ENCODE assay signal across 14 cellular contexts in the genomic region with DNA sequence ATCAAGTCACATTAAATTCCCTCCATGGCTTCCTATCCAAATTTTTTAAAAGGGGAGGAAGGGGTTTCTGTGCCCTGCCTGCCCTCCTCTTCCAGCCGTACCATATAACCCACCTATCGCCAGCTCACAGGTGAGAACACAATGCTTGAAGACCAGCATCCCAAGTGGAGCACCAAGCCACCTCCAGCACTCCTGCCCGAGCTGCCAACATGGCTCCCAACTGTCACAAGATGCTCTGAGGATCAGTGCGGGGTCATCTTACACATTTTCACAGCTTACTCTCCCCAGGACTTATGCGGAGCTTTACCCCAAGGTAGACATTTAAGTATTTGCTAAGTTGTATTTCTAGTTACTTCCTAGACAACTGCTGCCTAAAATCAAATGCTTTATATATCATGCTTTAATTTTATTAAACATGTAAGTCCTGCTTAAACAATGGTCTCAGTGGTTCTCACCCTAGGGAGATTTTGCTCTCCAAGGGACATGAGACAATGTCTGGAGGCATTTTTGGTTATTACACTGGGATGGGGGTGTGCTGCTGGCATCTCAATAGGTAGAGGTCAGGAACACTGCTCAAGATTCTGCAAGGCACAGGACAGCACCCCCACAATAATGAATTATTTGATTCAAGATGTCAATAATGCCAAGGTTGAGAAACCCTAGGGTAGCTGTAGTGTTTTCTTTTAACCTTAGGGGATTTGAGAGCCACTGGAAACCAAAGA. TPM values are rescaled to one million over a fixed set of nuclear protein-coding genes. Genes with fewer than 3 reads are reported as not detected.
DNase-seq lines count a peak whose midpoint lies in the region; ATAC-seq, FAIRE-seq and TF ChIP-seq lines count a peak whose summit lies in the region.
"Had no signal": no experiment of that assay in that cellular context is flagged by ENCODE, and none has a peak within 500 bp of the region (broad histone marks: within the 10 kb centered on the region; RNA-seq: fewer than 3 reads in every experiment).

No MANE protein-coding gene starts in this region.

- intact Hi-C loops in CD8-positive, alpha-beta T cell (cut with DNase I, micrococcal nuclease) = no loop called here
- intact Hi-C loops in GM12878 (cut with micrococcal nuclease; ENCODE audit: unreplicated experiment) = loop anchor here (10.0 kb wide), 1 partner anchor 604 kb away; no protein-coding TSS in a partner anchor

- SMC1A ChIA-PET in GM12878 (lab: Charles Lee; ENCODE audit: uncharacterized antibody, unreplicated experiment) = interaction anchor here (1.0 to 1.6 kb wide), 2 partner anchors 276 to 390 kb away, joined by 3 to 7 read pairs; no protein-coding TSS in a partner anchor

- no peak overlapping the region for H3K4me3 ChIP-seq in CD8-positive, alpha-beta T cell (ENCODE audit: low read depth, low read length)
- no peak overlapping the region for H3K4me3 ChIP-seq in GM23338
- no peak overlapping the region for H3K4me3 ChIP-seq in GM12878

- TF ChIP-seq POLR2A in GM12878 (IDR thresholded peaks at IDR 0.05; ENCODE audit: low read depth, low read length) = no peak; the same call in none of the 2 replicates

- H3K27ac ChIP-seq in CD8-positive, alpha-beta T cell (ENCODE audit: low read depth, low read length) = no peak overlapping the region
- H3K27ac ChIP-seq in GM23338 (ENCODE audit: low read depth) (peak overlapping the region; percentile 35), GM12878 (ENCODE audit: control insufficient read depth, insufficient read depth) (no peak overlapping the region)

- CTCF ChIA-PET in CD8-positive, alpha-beta T cell (lab: Charles Lee) = interaction anchor here (0.6 to 1.5 kb wide), 2 partner anchors 198 to 221 kb away, joined by 3 read pairs; no protein-coding TSS in a partner anchor
- CTCF ChIA-PET in GM12878 (lab: Yijun Ruan, JAX) = interaction anchor here (1.1 to 1.6 kb wide), 2 partner anchors 15 to 226 kb away, joined by 3 read pairs; no protein-coding TSS in a partner anchor

- H3K79me2 ChIP-seq in GM23338 (replicated peaks; ENCODE audit: insufficient read depth) = no peaks in the 10 kb centered on the region
- H3K79me2 ChIP-seq in GM12878 (ENCODE audit: control insufficient read depth, insufficient read depth, low read length) = no peaks in the 10 kb centered on the region

- BruUV-seq in GM12878 (replicated peaks; lab: Mats Ljungman, UMichigan) = no TSS peak

- no peak for DNase-seq in CD8-positive, alpha-beta T cell
- DNase-seq in GM23338 (ENCODE audit: low spot score) (peak; percentile 41), GM12878 (ENCODE audit: low read depth, low spot score) (no peak), nephron progenitor cell (no peak), anterior cingulate cortex (lab: John Stamatoyannopoulos, UW) (no peak), GF-D8 (lab: John Stamatoyannopoulos, UW) (no peak), chondrocyte (ENCODE audit: low spot score) (no peak)
- DNase-seq: BE2C, DMS153, NCI-H1694, NCI-H345, NCI-H526 treated with DMSO at 0.1 percent for 48 hours had no signal

- H3K4me3 Mint-ChIP-seq in CD8-positive, alpha-beta T cell = no peak overlapping the region
- no peak overlapping the region for H3K4me3 Mint-ChIP-seq in GM23338
- no peak overlapping the region for H3K4me3 Mint-ChIP-seq in nephron progenitor cell
- no peak overlapping the region for H3K4me3 Mint-ChIP-seq in chondrocyte (ENCODE audit: unreplicated experiment)

- H3K4me1 Mint-ChIP-seq in CD8-positive, alpha-beta T cell (ENCODE audit: low read depth) = no peaks in the 10 kb centered on the region
- H3K4me1 Mint-ChIP-seq in GM23338 (peaks cover 9% of the 10 kb centered on the region; the same call in 2 of the 3 replicates), nephron progenitor cell (peaks cover 9% of the 10 kb centered on the region), chondrocyte (ENCODE audit: low read depth) (no peaks in the 10 kb centered on the region)

- H3K4me2 ChIP-seq in GM23338 = no peak overlapping the region
- no peak overlapping the region for H3K4me2 ChIP-seq in GM12878 (ENCODE audit: control insufficient read depth, insufficient read depth)

- no peaks in the 10 kb centered on the region for H3K27me3 ChIP-seq in CD8-positive, alpha-beta T cell (ENCODE audit: insufficient read depth, low read length)
- H3K27me3 ChIP-seq in GM23338 (ENCODE audit: insufficient read depth) (no peaks in the 10 kb centered on the region), GM12878 (replicated peaks in 1 of 2; ENCODE audit: control insufficient read depth in 2 of 2, insufficient read depth in 2 of 2, low read length in 1 of 2) (no peaks in the 10 kb centered on the region)
- H3K27me3 ChIP-seq: BE2C had no signal

- H3F3A ChIP-seq in GM23338 (replicated peaks; ENCODE audit: low read depth) = no peaks in the 10 kb centered on the region

- FAIRE-seq in GM12878 (lab: Jason Lieb, UNC) = no peak
- FAIRE-seq: GM18507, HTR-8/SVneo had no signal

- no peaks in the 10 kb centered on the region for H3K9me3 Mint-ChIP-seq in CD8-positive, alpha-beta T cell
- H3K9me3 Mint-ChIP-seq in GM23338 (no peaks in the 10 kb centered on the region), nephron progenitor cell (no peaks in the 10 kb centered on the region), chondrocyte (ENCODE audit: low read depth) (no peaks in the 10 kb centered on the region)

- in situ Hi-C loops in GM12878 (cut with MboI) = loop anchor here (25.0 kb wide), 1 partner anchor 602 kb away; the partner anchor contains the start of gene GTF3C3

- RAD21 ChIA-PET in GM12878 (lab: Charles Lee; ENCODE audit: unreplicated experiment) = interaction anchor here (1.6 kb wide), 1 partner anchor 389 kb away, joined by 4 read pairs; no protein-coding TSS in a partner anchor

- H3K9me2 ChIP-seq in GM23338 (ENCODE audit: insufficient read depth) = no peaks in the 10 kb centered on the region

- ATAC-seq in CD8-positive, alpha-beta T cell = no peak
- peak; percentile 71 for ATAC-seq in GM23338
- no peak for ATAC-seq in GM12878

- WGBS in GM12878 (ENCODE audit: insufficient coverage, insufficient replicate concordance, low lambda C conversion rate, missing lambda C conversion rate) = 96% methylated on average over 5 of the region's 5 CpGs

- POLR2A ChIA-PET in CD8-positive, alpha-beta T cell (lab: Charles Lee) = interaction anchor here (0.5 to 1.6 kb wide), 2 partner anchors 19 to 217 kb away, joined by 3 to 4 read pairs; no protein-coding TSS in a partner anchor
- POLR2A ChIA-PET in GM12878 (lab: Charles Lee) = interaction anchor here (0.5 kb wide), 1 partner anchor 288 kb away, joined by 3 read pairs; no protein-coding TSS in a partner anchor

- no peak for TF ChIP-seq RAD21 in GM12878 (IDR thresholded peaks at IDR 0.05; ENCODE audit: insufficient read depth, low read depth, low read length)

- H2AFZ ChIP-seq in GM23338 (no peak overlapping the region), GM12878 (ENCODE audit: control insufficient read depth, low read depth, low read length) (no peak overlapping the region)

- H3K27ac Mint-ChIP-seq in CD8-positive, alpha-beta T cell = peak overlapping the region; percentile 71
- H3K27ac Mint-ChIP-seq in GM23338 = no peak overlapping the region
- H3K27ac Mint-ChIP-seq in nephron progenitor cell = peak overlapping the region; percentile 11
- H3K27ac Mint-ChIP-seq in chondrocyte (ENCODE audit: unreplicated experiment) = no peak overlapping the region

- no peak for TF ChIP-seq CTCF in CD8-positive, alpha-beta T cell (IDR thresholded peaks at IDR 0.05)
- no peak for TF ChIP-seq CTCF in GM23338 (conservative IDR thresholded peaks at IDR 0.05; ENCODE audit: low read depth in 2 of 2)
- TF ChIP-seq CTCF in GM12878 (IDR thresholded peaks at IDR 0.05 in 2 of 3, conservative IDR thresholded peaks at IDR 0.05 in 1 of 3; ENCODE audit: control insufficient read depth in 2 of 3, extremely low read depth in 1 of 3, insufficient read depth in 1 of 3, low read depth in 3 of 3, low read length in 3 of 3) = no peak
- TF ChIP-seq CTCF in nephron progenitor cell (IDR thresholded peaks at IDR 0.05) = no peak
- TF ChIP-seq CTCF in chondrocyte (IDR thresholded peaks at IDR 0.05) = no peak

- H3K9ac ChIP-seq in GM12878 (ENCODE audit: control insufficient read depth, insufficient read depth, low read length) = no peak overlapping the region

- H3K36me3 Mint-ChIP-seq in CD8-positive, alpha-beta T cell = peaks cover 30% of the 10 kb centered on the region
- H3K36me3 Mint-ChIP-seq in GM23338 (ENCODE audit: low read depth) (peaks cover 29% of the 10 kb centered on the region; the same call in 2 of the 3 replicates), nephron progenitor cell (ENCODE audit: low read depth) (peaks cover 25% of the 10 kb centered on the region), chondrocyte (ENCODE audit: low read depth) (peaks cover 9% of the 10 kb centered on the region)

- peaks cover 2% of the 10 kb centered on the region; the same call in 1 of the 2 replicates for H4K20me1 ChIP-seq in GM23338 (replicated peaks; ENCODE audit: insufficient read depth)
- H4K20me1 ChIP-seq in GM12878 (ENCODE audit: control insufficient read depth, insufficient read depth) = no peaks in the 10 kb centered on the region

- no peaks in the 10 kb centered on the region for H3K27me3 Mint-ChIP-seq in CD8-positive, alpha-beta T cell (ENCODE audit: low read depth)
- H3K27me3 Mint-ChIP-seq in GM23338 (ENCODE audit: insufficient read depth, low read depth, poor library complexity) (no peaks in the 10 kb centered on the region), nephron progenitor cell (ENCODE audit: low read depth, poor library complexity) (peaks cover 13% of the 10 kb centered on the region), chondrocyte (ENCODE audit: low read depth) (no peaks in the 10 kb centered on the region)

- no peaks in the 10 kb centered on the region for H3K9me3 ChIP-seq in CD8-positive, alpha-beta T cell (ENCODE audit: low read length)
- H3K9me3 ChIP-seq in GM12878 (replicated peaks; ENCODE audit: control insufficient read depth, insufficient read depth, low read length) = no peaks in the 10 kb centered on the region
- H3K9me3 ChIP-seq: BE2C had no signal

- no peak for TF ChIP-seq EP300 in GM12878 (IDR thresholded peaks at IDR 0.05; ENCODE audit: borderline replicate concordance in 1 of 2, control insufficient read depth in 1 of 2, low read depth in 2 of 2, low read length in 2 of 2)

- H3K36me3 ChIP-seq in CD8-positive, alpha-beta T cell (ENCODE audit: insufficient read depth, low read length) = peaks cover 16% of the 10 kb centered on the region
- H3K36me3 ChIP-seq in GM23338 (ENCODE audit: insufficient read depth) = peaks cover 10% of the 10 kb centered on the region
- H3K36me3 ChIP-seq in GM12878 (ENCODE audit: control insufficient read depth in 2 of 2, insufficient read depth in 2 of 2, low read length in 1 of 2) = peaks cover 0 to 6% of the 10 kb centered on the region in 2 experiments; a peak in 2 of 4 replicates

- H3K4me1 ChIP-seq in CD8-positive, alpha-beta T cell (ENCODE audit: insufficient read depth, low read length) = no peaks in the 10 kb centered on the region
- H3K4me1 ChIP-seq in GM23338 (ENCODE audit: insufficient read depth) (no peaks in the 10 kb centered on the region), GM12878 (ENCODE audit: control insufficient read depth, insufficient read depth, low read length) (no peaks in the 10 kb centered on the region)
- H3K4me1 ChIP-seq: BE2C had no signal

RNA-seq across cellular contexts. Expression of gene SF3B1, which starts 45.8 kb away (rescaled TPM):
- total RNA-seq in CD8-positive, alpha-beta T cell = 100 to 1,000 TPM; 525 to 526 TPM
- 340 and 354 TPM in 2 replicates for total RNA-seq in GM23338 (2014; rRNA removed; shearing (Covaris generic))
- polyA plus RNA-seq in GM23338 (2016; fragmentation: Nextera tagmentation; extraction: Ambion mirVana) = 181 and 238 TPM in 2 replicates
- 1,461 and 1,609 TPM in 2 replicates for total RNA-seq in GM12878 (2013; cell fraction: nucleolus; rRNA removed)
- total RNA-seq in GM12878 (2014; rRNA removed) = 236 and 277 TPM in 2 replicates
- 241 and 248 TPM in 2 replicates for total RNA-seq in GM12878 (2014; rRNA removed; fragmentation: Illumina TruSeq; extraction: Trizol)
- 262 and 263 TPM in 2 replicates for total RNA-seq in GM12878 (2021)
- 149 TPM for polyA plus RNA-seq in GM12878 (2011; ENCODE audit: low read depth)
- polyA plus RNA-seq in GM12878 (2011; rRNA removed) = 565 and 880 TPM in 2 replicates
- 149 and 276 TPM in 2 replicates for polyA plus RNA-seq in GM12878 (2011; cell fraction: cytosol; rRNA removed)
- 1,214 and 1,398 TPM in 2 replicates for polyA plus RNA-seq in GM12878 (2011; cell fraction: nucleus; rRNA removed)
- 229 and 264 TPM in 2 replicates for polyA plus RNA-seq in GM12878 (2012)
- polyA plus RNA-seq in GM12878 (2014; fragmentation: Illumina TruSeq; extraction: Trizol) = 324 and 460 TPM in 2 replicates
- 100 to 1,000 TPM; 163 to 170 TPM for polyA plus RNA-seq in GM12878 (2014; fragmentation: Nextera tagmentation; extraction: Ambion mirVana)
- polyA plus RNA-seq in GM12878 (2014; rRNA removed) = 150 and 191 TPM in 2 replicates
- 100 to 1,000 TPM; 232 to 246 TPM for polyA plus RNA-seq in GM12878 (2016; fragmentation: Nextera tagmentation; extraction: Ambion mirVana)
- polyA minus RNA-seq in GM12878 (2011; rRNA and poly(A)+ RNA removed) = 301 and 769 TPM in 2 replicates
- 57.1 and 80.7 TPM in 2 replicates for polyA minus RNA-seq in GM12878 (2011; cell fraction: cytosol; rRNA and poly(A)+ RNA removed)
- 245 and 280 TPM in 2 replicates for polyA minus RNA-seq in GM12878 (2011; cell fraction: nucleus; rRNA and poly(A)+ RNA removed)
- total RNA-seq in chondrocyte = 211 to 249 TPM (median 216 TPM) in 3 replicates

Comparison
In these comparisons a context has a peak if more than half of its experiments do, and no peak if none do; other contexts are left out.
1. H3K27ac Mint-ChIP-seq: peak in CD8-positive, alpha-beta T cell (single experiment) and nephron progenitor cell (single experiment); none in GM23338 (single experiment) and chondrocyte (single experiment).